ENCODE assay signal across 13 cellular contexts in genomic region chr5:132525299-132525724, GRCh38. TPM values are rescaled to one million over a fixed set of nuclear protein-coding genes. Genes with fewer than 3 reads are reported as not detected.
A peak's percentile ranks its signal among the peaks of the same experiment; 100 is the strongest.
DNase-seq lines count a peak whose midpoint lies in the region; ATAC-seq and TF ChIP-seq lines count a peak whose summit lies in the region.
"Had no signal": no experiment of that assay in that cellular context is flagged by ENCODE, and none has a peak within 500 bp of the region (broad histone marks: within the 10 kb centered on the region; RNA-seq: fewer than 3 reads in every experiment).

No MANE protein-coding gene starts in this region.

- H3K36me3 ChIP-seq in colonic mucosa, result no peaks in the 10 kb centered on the region
- H3K36me3 ChIP-seq: BE2C, ovary, WERI-Rb-1 had no signal

- peak; percentile 82 to 84 for ATAC-seq in activated T-cell treated with anti-CD3 and anti-CD28 coated beads, Interleukin-2, amount 50 U/mL, for 72 hours (replicated peaks in 1 of 2)
- ATAC-seq in HG02571 (IDR thresholded peaks at IDR 0.05; ENCODE audit: unreplicated experiment), result peak; percentile 71
- ATAC-seq in HG03521 (IDR thresholded peaks at IDR 0.05; ENCODE audit: unreplicated experiment), result peak; percentile 63
- peak; percentile 87 for ATAC-seq in stimulated activated memory B cell treated with anti-CD40 and anti-IgM and Interleukin-4, amounts not matched to agents 10 μg/mL and 1 μg/mL and 100 μg/mL, for 72 hours

- H3K4me3 ChIP-seq in colonic mucosa, result no peak overlapping the region
- H3K4me3 ChIP-seq: GM23248, ovary had no signal

- no peaks in the 10 kb centered on the region for H3K4me1 ChIP-seq in colonic mucosa
- H3K4me1 ChIP-seq: BE2C had no signal

- peak overlapping the region; percentile 4 for H3K27ac Mint-ChIP-seq in activated T-cell treated with anti-CD3 and anti-CD28 coated beads, Interleukin-2, amount 50 U/mL, for 72 hours
- peak overlapping the region; percentile 21 for H3K27ac Mint-ChIP-seq in stimulated activated memory B cell treated with anti-CD40 and anti-IgM and Interleukin-4, amounts not matched to agents 10 μg/mL and 1 μg/mL and 100 μg/mL, for 72 hours

- peak; percentile 22 to 24 for DNase-seq in activated T-cell treated with anti-CD3 and anti-CD28 coated beads, Interleukin-2, amount 50 U/mL, for 72 hours
- no peak for DNase-seq in activated T-cell treated with anti-CD3 and anti-CD28 coated beads for 4 hours
- DNase-seq in NCI-H345 (lab: John Stamatoyannopoulos, UW), result no peak
- DNase-seq in colonic mucosa, result no peak
- no peak for DNase-seq in cortex of kidney (lab: John Stamatoyannopoulos, UW)
- DNase-seq: BE2C, GM23248, NCI-H2227 treated with DMSO at 0.1 percent for 48 hours, ovary, WERI-Rb-1 had no signal

- no peaks in the 10 kb centered on the region for H3K9me3 ChIP-seq in colonic mucosa
- H3K9me3 ChIP-seq: BE2C, ovary had no signal

- H3K9me3 Mint-ChIP-seq in activated T-cell treated with anti-CD3 and anti-CD28 coated beads, Interleukin-2, amount 50 U/mL, for 72 hours, result peaks cover 0 to 4% of the 10 kb centered on the region in 2 donors
- H3K9me3 Mint-ChIP-seq in stimulated activated memory B cell treated with anti-CD40 and anti-IgM and Interleukin-4, amounts not matched to agents 10 μg/mL and 1 μg/mL and 100 μg/mL, for 72 hours, result peaks cover 2% of the 10 kb centered on the region

- H3K4me1 Mint-ChIP-seq in activated T-cell treated with anti-CD3 and anti-CD28 coated beads, Interleukin-2, amount 50 U/mL, for 72 hours (ENCODE audit: low read depth), result peaks cover 51% of the 10 kb centered on the region
- peaks cover 55% of the 10 kb centered on the region for H3K4me1 Mint-ChIP-seq in stimulated activated memory B cell treated with anti-CD40 and anti-IgM and Interleukin-4, amounts not matched to agents 10 μg/mL and 1 μg/mL and 100 μg/mL, for 72 hours

- H3K27me3 ChIP-seq in colonic mucosa, result no peaks in the 10 kb centered on the region
- H3K27me3 ChIP-seq: ovary had no signal

- H3K27ac ChIP-seq in colonic mucosa, result no peak overlapping the region
- H3K27ac ChIP-seq: GM23248, ovary, WERI-Rb-1 had no signal

- intact Hi-C loops in colonic mucosa (cut with DNase I), result loop anchor here (10.0 kb wide), 1 partner anchor 299 kb away; no protein-coding TSS in a partner anchor

- H3K9ac ChIP-seq in colonic mucosa (ENCODE audit: low read depth in 2 of 2, low read length in 2 of 2), result no peak overlapping the region
- H3K9ac ChIP-seq: GM23248 had no signal

- peaks cover 17% of the 10 kb centered on the region for H3K27me3 Mint-ChIP-seq in activated T-cell treated with anti-CD3 and anti-CD28 coated beads, Interleukin-2, amount 50 U/mL, for 72 hours (ENCODE audit: low read depth)
- no peaks in the 10 kb centered on the region for H3K27me3 Mint-ChIP-seq in stimulated activated memory B cell treated with anti-CD40 and anti-IgM and Interleukin-4, amounts not matched to agents 10 μg/mL and 1 μg/mL and 100 μg/mL, for 72 hours

- peaks cover 0 to 6% of the 10 kb centered on the region in 2 donors for H3K36me3 Mint-ChIP-seq in activated T-cell treated with anti-CD3 and anti-CD28 coated beads, Interleukin-2, amount 50 U/mL, for 72 hours (ENCODE audit: insufficient read depth in 2 of 2)
- H3K36me3 Mint-ChIP-seq in stimulated activated memory B cell treated with anti-CD40 and anti-IgM and Interleukin-4, amounts not matched to agents 10 μg/mL and 1 μg/mL and 100 μg/mL, for 72 hours, result no peaks in the 10 kb centered on the region

- peak overlapping the region; percentile 29 to 52 for H3K4me3 Mint-ChIP-seq in activated T-cell treated with anti-CD3 and anti-CD28 coated beads, Interleukin-2, amount 50 U/mL, for 72 hours
- H3K4me3 Mint-ChIP-seq in stimulated activated memory B cell treated with anti-CD40 and anti-IgM and Interleukin-4, amounts not matched to agents 10 μg/mL and 1 μg/mL and 100 μg/mL, for 72 hours, result no peak overlapping the region

- TF ChIP-seq CTCF in colonic mucosa (IDR thresholded peaks at IDR 0.05), result no peak

RNA-seq across cellular contexts. Expression of gene IL5, which starts 18.0 kb away (rescaled TPM):
- 1 to 10 TPM; 1.3 to 2.1 TPM for total RNA-seq in activated T-cell treated with anti-CD3 and anti-CD28 coated beads, Interleukin-2, amount 50 U/mL, for 72 hours
- total RNA-seq in colonic mucosa, result not detected
- total RNA-seq: GM23248, ovary had no signal

RNA-seq across cellular contexts. Expression of gene RAD50, which starts 31.5 kb away (rescaled TPM):
- total RNA-seq in activated T-cell treated with anti-CD3 and anti-CD28 coated beads, Interleukin-2, amount 50 U/mL, for 72 hours, result 10 to 100 TPM; 42.1 to 46.1 TPM
- 10 to 100 TPM; 29.5 to 37.0 TPM for total RNA-seq in colonic mucosa

RNA-seq across cellular contexts. Expression of gene IRF1, which starts 34.7 kb away (rescaled TPM):
- 100 to 1,000 TPM; 212 to 226 TPM for total RNA-seq in activated T-cell treated with anti-CD3 and anti-CD28 coated beads, Interleukin-2, amount 50 U/mL, for 72 hours
- 10 to 100 TPM; 59.7 to 87.8 TPM for total RNA-seq in colonic mucosa

Comparison
In these comparisons a context has a peak if more than half of its experiments do, and no peak if none do; other contexts are left out.
1. DNase-seq: peak in activated T-cell treated with anti-CD3 and anti-CD28 coated beads, Interleukin-2, amount 50 U/mL, for 72 hours (2 of 2); none in activated T-cell treated with anti-CD3 and anti-CD28 coated beads for 4 hours (single experiment), NCI-H345 (single experiment), colonic mucosa (single experiment) and cortex of kidney (single experiment).
2. Peak in every context shown above with its lines, with median percentiles within 50 percentile points of each other: ATAC-seq.